Comparison of ENCODE assay signal across 17 cellular contexts in the genomic region with DNA sequence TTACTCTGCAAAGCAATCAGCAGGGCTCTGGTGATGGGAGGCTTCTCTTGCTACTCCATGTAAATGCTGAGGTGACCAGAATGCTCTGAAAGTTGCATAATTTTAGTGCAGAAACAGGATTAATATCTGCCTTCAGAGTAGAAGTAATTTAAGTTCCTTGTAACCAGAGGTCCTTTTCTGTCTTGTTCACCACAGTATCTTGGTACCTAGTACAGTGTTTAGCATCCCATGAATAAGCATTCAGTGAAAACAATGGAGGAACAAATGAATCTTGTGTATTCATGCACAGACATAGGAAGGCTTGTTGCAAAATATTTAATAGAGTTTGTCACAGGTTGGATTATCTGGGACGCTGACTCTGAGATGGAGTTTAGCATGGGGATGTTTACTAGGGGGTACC.
DNase-seq lines count a peak whose midpoint lies in the region; ATAC-seq and TF ChIP-seq lines count a peak whose summit lies in the region.
"Had no signal": no experiment of that assay in that cellular context is flagged by ENCODE, and none has a peak within 500 bp of the region (broad histone marks: within the 10 kb centered on the region; RNA-seq: fewer than 3 reads in every experiment).

No MANE protein-coding gene starts in this region.

- H3K4me1 Mint-ChIP-seq in HFFc6 (ENCODE audit: low read depth) (peaks cover 53% of the 10 kb centered on the region), nephron progenitor cell (peaks cover 56% of the 10 kb centered on the region)
- H3K4me1 Mint-ChIP-seq: B cell had no signal

- DNase-seq in HFFc6: no peak
- no peak for DNase-seq in caudate nucleus (lab: John Stamatoyannopoulos, UW)
- DNase-seq in nephron progenitor cell: no peak
- DNase-seq in superior temporal gyrus (ENCODE audit: extremely low spot score): peak; percentile 58
- DNase-seq in medulla oblongata (ENCODE audit: extremely low spot score): no peak
- DNase-seq: 8988T; Calu3; CD8-positive, alpha-beta T cell; DMS53; DND-41; EL; GOT3; H9 had no signal

- peak overlapping the region; percentile 32 for H3K27ac ChIP-seq in caudate nucleus (ENCODE audit: low read depth, low read length)
- H3K27ac ChIP-seq: BLaER1 treated with 17β-estradiol and CSF1 and Interleukin-3, amounts not matched to agents 10 nM and 100 nM had no signal

- no peak overlapping the region for H3K4me3 Mint-ChIP-seq in HFFc6
- H3K4me3 Mint-ChIP-seq in nephron progenitor cell: no peak overlapping the region
- H3K4me3 Mint-ChIP-seq: B cell; CD8-positive, alpha-beta T cell; H9 had no signal

- H3K36me3 Mint-ChIP-seq in HFFc6 (ENCODE audit: low read depth) (peaks cover 71% of the 10 kb centered on the region), nephron progenitor cell (ENCODE audit: low read depth) (peaks cover 88% of the 10 kb centered on the region)
- H3K36me3 Mint-ChIP-seq: CD8-positive, alpha-beta T cell had no signal

- H3K27ac Mint-ChIP-seq in HFFc6 (peak overlapping the region; percentile 64), nephron progenitor cell (peak overlapping the region; percentile 91)
- H3K27ac Mint-ChIP-seq: B cell; CD8-positive, alpha-beta T cell had no signal

- H3K9me3 Mint-ChIP-seq in HFFc6 (peaks cover 9% of the 10 kb centered on the region), nephron progenitor cell (peaks cover 40% of the 10 kb centered on the region)

- H3K27me3 Mint-ChIP-seq in HFFc6 (ENCODE audit: insufficient read depth): peaks cover 6% of the 10 kb centered on the region
- H3K27me3 Mint-ChIP-seq in nephron progenitor cell (ENCODE audit: low read depth, poor library complexity): peaks cover 4% of the 10 kb centered on the region
- H3K27me3 Mint-ChIP-seq: B cell had no signal

- ATAC-seq in GM21423 (IDR thresholded peaks at IDR 0.05; ENCODE audit: unreplicated experiment) (no peak), HG03571 (IDR thresholded peaks at IDR 0.05; ENCODE audit: unreplicated experiment) (no peak)
- ATAC-seq: CD8-positive, alpha-beta T cell had no signal

- TF ChIP-seq CTCF in HFFc6 (IDR thresholded peaks at IDR 0.05) (no peak), nephron progenitor cell (IDR thresholded peaks at IDR 0.05) (no peak)
